16 cellular contexts compared by ENCODE assay signal in the genomic region with DNA sequence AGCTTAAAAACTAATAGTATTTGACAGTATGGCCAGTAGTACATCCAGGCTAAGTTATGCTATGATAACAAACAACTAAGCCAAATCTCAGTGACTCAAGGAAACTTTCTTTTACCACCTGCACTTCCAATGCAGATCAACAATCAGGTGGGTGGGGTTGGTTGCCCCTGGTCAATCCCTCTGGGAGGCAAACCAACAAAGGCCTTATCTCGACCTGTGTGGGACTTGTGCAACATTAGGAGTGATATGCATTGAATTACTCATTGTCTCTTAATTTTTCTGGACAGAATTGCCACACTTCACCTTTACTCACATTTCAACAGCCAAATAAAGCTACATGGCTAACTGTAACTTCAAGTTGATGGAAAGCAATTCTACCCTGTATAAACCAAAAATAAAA.
"Had no signal": no experiment of that assay in that cellular context is flagged by ENCODE, and none has a peak within 500 bp of the region (broad histone marks: within the 10 kb centered on the region; RNA-seq: fewer than 3 reads in every experiment).

No MANE protein-coding gene starts in this region.

- H3K27me3 ChIP-seq: adrenal gland, brain microvascular endothelial cell, esophagus muscularis mucosa had no signal

- H3K4me3 ChIP-seq: adrenal gland, esophagus muscularis mucosa, prostate gland had no signal

- H3K9me3 ChIP-seq: esophagus muscularis mucosa, prostate gland had no signal

- H3K36me3 ChIP-seq: adrenal gland, brain microvascular endothelial cell, esophagus muscularis mucosa, prostate gland had no signal

- H3K4me1 ChIP-seq: adrenal gland, esophagus muscularis mucosa, prostate gland had no signal

- H3K27ac ChIP-seq: adrenal gland, brain microvascular endothelial cell, esophagus muscularis mucosa, prostate gland had no signal

- ATAC-seq: activated T-helper 17 cell treated with anti-CD3 and anti-CD28 coated beads, Interleukin-2, amount 50 U/mL, for 72 hours; left cardiac atrium; naive thymus-derived CD8-positive, alpha-beta T cell; sciatic nerve had no signal

- DNase-seq: activated CD4-positive, alpha-beta T cell treated with anti-CD3 and anti-CD28 coated beads, Interleukin-2, amount 10 ng/mL, durations not matched to agents 7 days and 5 days; activated CD4-positive, CD25-positive, alpha-beta regulatory T cell; activated naive CD4-positive, alpha-beta T cell treated with anti-CD3 and anti-CD28 coated beads, Interleukin-2, amount 50 U/mL, for 16 hours; activated T-cell treated with anti-CD3 and anti-CD28 coated beads for 4 hours; adrenal gland; brain microvascular endothelial cell; immature natural killer cell; left cardiac atrium; naive thymus-derived CD8-positive, alpha-beta T cell; occipital lobe; stimulated activated CD4-positive, alpha-beta T cell treated with anti-CD3 and anti-CD28 coated beads, Interleukin-4, amount 100 ng/mL, for 24 hours had no signal

- FAIRE-seq: endometrium had no signal
